14 cellular contexts compared by ENCODE assay signal in genomic region chr9:21853414-21853813, GRCh38.
"Had no signal": no experiment of that assay in that cellular context is flagged by ENCODE, and none has a peak within 500 bp of the region (broad histone marks: within the 10 kb centered on the region; RNA-seq: fewer than 3 reads in every experiment).

No MANE protein-coding gene starts in this region.

- H3K9me3 ChIP-seq: ascending aorta, transverse colon had no signal

- H3K9me3 Mint-ChIP-seq: stimulated activated naive B cell treated with anti-CD40 and anti-IgM and Interleukin-4, amounts not matched to agents 10 μg/mL and 1 μg/mL and 100 μg/mL, for 72 hours had no signal

- H3K27me3 ChIP-seq: ascending aorta, dorsolateral prefrontal cortex, gastroesophageal sphincter, transverse colon had no signal

- H3K4me3 ChIP-seq: ascending aorta, dorsolateral prefrontal cortex, gastroesophageal sphincter, left ventricle myocardium inferior, transverse colon had no signal

- DNase-seq: activated CD4-positive, alpha-beta T cell treated with anti-CD3 and anti-CD28 coated beads, Interleukin-2, amount 50 U/mL, for 48 hours; activated naive CD4-positive, alpha-beta T cell treated with anti-CD3 and anti-CD28 coated beads, Interleukin-2, amount 10 ng/mL, durations not matched to agents 7 days and 5 days; activated T-cell treated with anti-CD3 and anti-CD28 coated beads, Interleukin-2, amount 50 U/mL, for 24 hours; dorsolateral prefrontal cortex; left ventricle myocardium inferior; mesendoderm; stimulated activated CD4-positive, alpha-beta T cell treated with anti-CD3 and anti-CD28 coated beads, Interleukin-2, amount 100 ng/mL, for 48 hours; stimulated activated naive B cell treated with anti-CD40 and anti-IgM and Interleukin-4, amounts not matched to agents 10 μg/mL and 1 μg/mL and 100 μg/mL, for 72 hours; T-helper 17 cell; transverse colon; WERI-Rb-1 had no signal

- H3K36me3 ChIP-seq: WERI-Rb-1 had no signal

- H3K27me3 Mint-ChIP-seq: activated naive CD4-positive, alpha-beta T cell treated with anti-CD3 and anti-CD28 coated beads, Interleukin-2, amount 10 ng/mL, durations not matched to agents 7 days and 5 days; activated T-cell treated with anti-CD3 and anti-CD28 coated beads, Interleukin-2, amount 50 U/mL, for 24 hours; stimulated activated naive B cell treated with anti-CD40 and anti-IgM and Interleukin-4, amounts not matched to agents 10 μg/mL and 1 μg/mL and 100 μg/mL, for 72 hours; T-helper 17 cell had no signal

- H3K4me1 ChIP-seq: ascending aorta had no signal

- H3K27ac ChIP-seq: ascending aorta, dorsolateral prefrontal cortex, gastroesophageal sphincter, left ventricle myocardium inferior, transverse colon, WERI-Rb-1 had no signal

- ATAC-seq: gastroesophageal sphincter had no signal

- H3K27ac Mint-ChIP-seq: activated naive CD4-positive, alpha-beta T cell treated with anti-CD3 and anti-CD28 coated beads, Interleukin-2, amount 10 ng/mL, durations not matched to agents 7 days and 5 days; activated T-cell treated with anti-CD3 and anti-CD28 coated beads, Interleukin-2, amount 50 U/mL, for 24 hours; stimulated activated naive B cell treated with anti-CD40 and anti-IgM and Interleukin-4, amounts not matched to agents 10 μg/mL and 1 μg/mL and 100 μg/mL, for 72 hours had no signal

- H3K4me3 Mint-ChIP-seq: activated naive CD4-positive, alpha-beta T cell treated with anti-CD3 and anti-CD28 coated beads, Interleukin-2, amount 10 ng/mL, durations not matched to agents 7 days and 5 days; activated T-cell treated with anti-CD3 and anti-CD28 coated beads, Interleukin-2, amount 50 U/mL, for 24 hours; stimulated activated naive B cell treated with anti-CD40 and anti-IgM and Interleukin-4, amounts not matched to agents 10 μg/mL and 1 μg/mL and 100 μg/mL, for 72 hours; T-helper 17 cell had no signal

- FAIRE-seq: islet of Langerhans had no signal
